25 cellular contexts compared by ENCODE assay signal in the genomic region with DNA sequence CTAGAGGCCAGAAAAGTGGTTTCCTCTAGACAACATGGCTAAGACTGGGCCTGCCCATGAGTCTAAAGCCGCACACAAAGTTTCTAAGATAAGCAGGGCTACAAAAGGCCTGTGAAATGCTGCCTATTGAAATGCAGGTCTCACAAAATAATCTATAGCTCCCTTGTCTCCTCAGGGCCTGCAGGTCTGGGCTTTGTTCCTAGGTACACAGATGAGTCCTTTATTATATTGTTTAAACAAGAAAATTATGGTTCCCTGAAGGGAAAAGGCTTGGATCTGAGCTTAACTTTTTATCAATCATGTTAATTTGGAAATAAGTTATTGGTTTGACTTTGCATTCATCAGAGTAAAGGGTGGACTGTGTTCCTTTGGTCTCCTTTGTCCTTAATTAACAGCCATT.
"Had no signal": no experiment of that assay in that cellular context is flagged by ENCODE, and none has a peak within 500 bp of the region (broad histone marks: within the 10 kb centered on the region; RNA-seq: fewer than 3 reads in every experiment).

No MANE protein-coding gene starts in this region.

- H3K36me3 Mint-ChIP-seq: activated naive CD4-positive, alpha-beta T cell treated with anti-CD3 and anti-CD28 coated beads, Interleukin-2, amount 50 U/mL, for 24 hours; activated naive CD8-positive, alpha-beta T cell treated with anti-CD3 and anti-CD28 coated beads, Interleukin-2, amount 10 ng/mL, durations not matched to agents 7 days and 5 days had no signal

- H3K27me3 Mint-ChIP-seq: activated CD4-positive, alpha-beta T cell treated with anti-CD3 and anti-CD28 coated beads, Interleukin-2, amount 10 ng/mL, durations not matched to agents 24 days and 14 days; activated CD8-positive, alpha-beta T cell treated with anti-CD3 and anti-CD28 coated beads for 36 hours; activated naive CD8-positive, alpha-beta T cell treated with anti-CD3 and anti-CD28 coated beads, Interleukin-2, amount 10 ng/mL, durations not matched to agents 7 days and 5 days; central memory CD8-positive, alpha-beta T cell had no signal

- DNase-seq: activated CD4-positive, alpha-beta T cell treated with anti-CD3 and anti-CD28 coated beads, Interleukin-2, amount 10 ng/mL, durations not matched to agents 24 days and 14 days; activated CD4-positive, alpha-beta T cell treated with anti-CD3 and anti-CD28 coated beads, Interleukin-2, amount 50 U/mL, for 4 hours; activated CD8-positive, alpha-beta T cell treated with anti-CD3 and anti-CD28 coated beads for 36 hours; activated gamma-delta T cell; activated naive CD4-positive, alpha-beta T cell treated with Interleukin-2 at 50 U/mL for 16 hours; activated naive CD8-positive, alpha-beta T cell treated with anti-CD3 and anti-CD28 coated beads, Interleukin-2, amount 10 ng/mL, durations not matched to agents 7 days and 5 days; activated T-cell treated with anti-CD3 and anti-CD28 coated beads, Interleukin-2, amount 50 U/mL, for 1 hour; amygdala; colonic mucosa; NCI-H1092 treated with DMSO at 0.1 percent for 48 hours; NCI-H146; NCI-H187; NCI-H2029 treated with DMSO at 0.1 percent for 48 hours; NCI-H345; NCI-H774; Peyer's patch; RPMI8226; SIG-M5; SW 1271; T-helper 1 cell; T-helper 2 cell; T-helper 9 cell had no signal

- H3K4me3 Mint-ChIP-seq: activated CD4-positive, alpha-beta T cell treated with anti-CD3 and anti-CD28 coated beads, Interleukin-2, amount 10 ng/mL, durations not matched to agents 24 days and 14 days; activated CD8-positive, alpha-beta T cell treated with anti-CD3 and anti-CD28 coated beads for 36 hours; activated naive CD4-positive, alpha-beta T cell treated with anti-CD3 and anti-CD28 coated beads, Interleukin-2, amount 50 U/mL, for 24 hours; activated naive CD8-positive, alpha-beta T cell treated with anti-CD3 and anti-CD28 coated beads, Interleukin-2, amount 10 ng/mL, durations not matched to agents 7 days and 5 days; central memory CD8-positive, alpha-beta T cell had no signal

- ATAC-seq: activated CD8-positive, alpha-beta T cell treated with anti-CD3 and anti-CD28 coated beads for 36 hours had no signal

- H3K27ac Mint-ChIP-seq: activated CD4-positive, alpha-beta T cell treated with anti-CD3 and anti-CD28 coated beads, Interleukin-2, amount 10 ng/mL, durations not matched to agents 24 days and 14 days; activated CD8-positive, alpha-beta T cell treated with anti-CD3 and anti-CD28 coated beads for 36 hours; activated naive CD4-positive, alpha-beta T cell treated with anti-CD3 and anti-CD28 coated beads, Interleukin-2, amount 50 U/mL, for 24 hours; activated naive CD8-positive, alpha-beta T cell treated with anti-CD3 and anti-CD28 coated beads, Interleukin-2, amount 10 ng/mL, durations not matched to agents 7 days and 5 days; activated T-helper 2 cell treated with anti-CD3 and anti-CD28 coated beads, Interferon-gamma antibody, Interleukin-2, Interleukin-4, amounts not matched to agents 10 μg/mL and 5 μg/mL and 100 μg/mL, durations not matched to agents 14 hours and 24 hours and 36 hours had no signal

- H3K4me1 Mint-ChIP-seq: activated CD4-positive, alpha-beta T cell treated with anti-CD3 and anti-CD28 coated beads, Interleukin-2, amount 10 ng/mL, durations not matched to agents 24 days and 14 days; activated naive CD4-positive, alpha-beta T cell treated with anti-CD3 and anti-CD28 coated beads, Interleukin-2, amount 50 U/mL, for 24 hours; activated naive CD8-positive, alpha-beta T cell treated with anti-CD3 and anti-CD28 coated beads, Interleukin-2, amount 10 ng/mL, durations not matched to agents 7 days and 5 days; central memory CD8-positive, alpha-beta T cell had no signal
